Comparison of ENCODE assay signal across 25 cellular contexts in the genomic region with DNA sequence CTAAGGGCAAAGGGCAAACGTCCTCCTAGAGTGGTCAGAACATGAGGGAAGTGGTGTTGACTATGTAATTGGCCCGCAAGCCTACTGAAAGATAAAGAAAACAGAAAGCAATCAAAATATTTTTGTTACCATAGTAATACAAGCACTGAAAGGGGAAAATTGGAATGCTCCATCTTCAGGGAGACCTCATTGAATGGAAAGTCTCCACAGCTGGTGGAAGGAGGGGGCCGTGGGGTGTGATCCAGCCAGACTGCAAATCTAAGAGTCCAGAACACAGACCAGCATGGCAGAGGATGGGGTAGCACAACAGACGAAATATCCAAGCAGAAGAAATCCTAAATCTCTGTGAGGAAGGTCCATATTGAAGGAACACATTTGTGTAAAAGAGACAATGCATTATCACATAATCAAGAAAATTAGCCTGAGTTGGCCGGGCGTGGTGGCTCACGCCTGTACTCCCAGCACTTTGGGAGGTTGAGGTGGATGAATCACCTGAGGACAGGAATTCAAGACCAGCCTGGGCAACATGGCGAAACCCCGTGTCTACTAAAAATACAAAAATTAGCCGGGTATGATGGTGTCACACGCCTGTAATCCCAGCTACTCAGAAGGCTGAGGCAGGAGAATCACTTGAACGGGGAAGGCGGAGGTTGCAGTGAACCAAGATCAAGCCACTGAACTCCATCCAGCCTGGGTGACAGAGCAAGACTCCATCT. TPM values are rescaled to one million over a fixed set of nuclear protein-coding genes. Genes with fewer than 3 reads are reported as not detected.
DNase-seq lines count a peak whose midpoint lies in the region; ATAC-seq, FAIRE-seq and TF ChIP-seq lines count a peak whose summit lies in the region.
"Had no signal": no experiment of that assay in that cellular context is flagged by ENCODE, and none has a peak within 500 bp of the region (broad histone marks: within the 10 kb centered on the region; RNA-seq: fewer than 3 reads in every experiment).

No MANE protein-coding gene starts in this region.

- H3K9me1 ChIP-seq in K562 (ENCODE audit: control insufficient read depth, insufficient read depth, low read length), result no peaks in the 10 kb centered on the region

- H3K4me1 ChIP-seq in K562 (replicated peaks in 1 of 2; ENCODE audit: control insufficient read depth in 2 of 2, insufficient read depth in 2 of 2, low read length in 2 of 2), result no peaks in the 10 kb centered on the region
- no peaks in the 10 kb centered on the region for H3K4me1 ChIP-seq in mesenchymal stem cell (ENCODE audit: control insufficient read depth, insufficient read depth, low read depth, low read length)
- H3K4me1 ChIP-seq: A549; BE2C; BLaER1 treated with 17β-estradiol and CSF1 and Interleukin-3, amounts not matched to agents 10 nM and 100 nM had no signal

- H3K9ac ChIP-seq in K562 (ENCODE audit: insufficient read depth in 1 of 2, low read depth in 2 of 2, low read length in 2 of 2) (no peak overlapping the region), mesenchymal stem cell (ENCODE audit: low read length) (no peak overlapping the region)
- H3K9ac ChIP-seq: BLaER1 treated with 17β-estradiol and CSF1 and Interleukin-3, amounts not matched to agents 10 nM and 100 nM; GM23248 had no signal

- no peak overlapping the region for H2BK5ac ChIP-seq in mesenchymal stem cell (ENCODE audit: low read depth, low read length, poor library complexity, severe bottlenecking)

- no peak overlapping the region for H4K8ac ChIP-seq in mesenchymal stem cell (ENCODE audit: low read length)

- H3K27ac ChIP-seq in K562 (ENCODE audit: extremely low read depth, low read depth, low read length) (no peak overlapping the region), mesenchymal stem cell (ENCODE audit: low read length, poor library complexity, severe bottlenecking) (no peak overlapping the region)
- H3K27ac ChIP-seq: A549; BLaER1 treated with 17β-estradiol and CSF1 and Interleukin-3, amounts not matched to agents 10 nM and 100 nM; GM23248 had no signal

- TF ChIP-seq EP300 in K562 (IDR thresholded peaks at IDR 0.05; ENCODE audit: low read length), result no peak

- H3K14ac ChIP-seq in mesenchymal stem cell (ENCODE audit: low read length in 2 of 2), result no peak overlapping the region

- WGBS in K562 (ENCODE audit: insufficient coverage, low coverage, missing lambda C conversion rate), result 5% methylated on average over 13 of the region's 13 CpGs
- WGBS in mesenchymal stem cell, result 96% methylated on average over 10 of the region's 13 CpGs

- in situ Hi-C loops in K562 (cut with MboI), result no loop called here

- H3K23ac ChIP-seq in mesenchymal stem cell (ENCODE audit: low read length in 2 of 2), result no peak overlapping the region

- no peak for TF ChIP-seq RAD21 in K562 (CRISPR knock-in tag; conservative IDR thresholded peaks at IDR 0.05 in 1 of 2, IDR thresholded peaks at IDR 0.05 in 1 of 2)

- no peak overlapping the region for H2BK12ac ChIP-seq in mesenchymal stem cell (ENCODE audit: low read length in 2 of 2)

- H3K18ac ChIP-seq in mesenchymal stem cell (ENCODE audit: low read depth in 1 of 2, low read length in 2 of 2), result no peak overlapping the region

- no peak for TF ChIP-seq POLR2A in K562 (conservative IDR thresholded peaks at IDR 0.05)

- H2BK15ac ChIP-seq in mesenchymal stem cell (ENCODE audit: low read depth, poor library complexity, severe bottlenecking), result no peak overlapping the region

- intact Hi-C loops in K562 (cut with micrococcal nuclease), result no loop called here

- H3K27me3 ChIP-seq in K562 (ENCODE audit: control insufficient read depth in 2 of 2, insufficient read depth in 2 of 2, low read length in 2 of 2) (peaks cover 11 to 27% of the 10 kb centered on the region in 2 experiments), mesenchymal stem cell (ENCODE audit: control insufficient read depth in 1 of 2, insufficient read depth in 1 of 2, low read length in 2 of 2) (no peaks in the 10 kb centered on the region)
- H3K27me3 ChIP-seq: BE2C; BLaER1 treated with 17β-estradiol and CSF1 and Interleukin-3, amounts not matched to agents 10 nM and 100 nM had no signal

- TF ChIP-seq CTCF in K562 (IDR thresholded peaks at IDR 0.05 in 2 of 3, conservative IDR thresholded peaks at IDR 0.05 in 1 of 3; ENCODE audit: insufficient read depth in 2 of 3, low read depth in 1 of 3, low read length in 3 of 3), result no peak

- no peak overlapping the region for H2AK5ac ChIP-seq in mesenchymal stem cell (ENCODE audit: low read length, severe bottlenecking)

- no peak overlapping the region for H2AFZ ChIP-seq in K562 (ENCODE audit: low read depth, low read length)
- no peak overlapping the region for H2AFZ ChIP-seq in mesenchymal stem cell (ENCODE audit: low read depth, low read length)
- H2AFZ ChIP-seq: GM23248 had no signal

- CTCF ChIA-PET in K562 (lab: Yijun Ruan, JAX; ENCODE audit: low intra/inter-chr PET ratio), result interaction anchor here (0.7 kb wide), 1 partner anchor 53 kb away, joined by 3 read pairs; no protein-coding TSS in a partner anchor

- H3K36me3 ChIP-seq in K562 (ENCODE audit: control insufficient read depth, insufficient read depth, low read length) (no peaks in the 10 kb centered on the region), mesenchymal stem cell (ENCODE audit: control insufficient read depth in 1 of 2, insufficient read depth in 2 of 2, low read depth in 1 of 2, low read length in 2 of 2) (no peaks in the 10 kb centered on the region)
- H3K36me3 ChIP-seq: BE2C; BLaER1 treated with 17β-estradiol and CSF1 and Interleukin-3, amounts not matched to agents 10 nM and 100 nM had no signal

- no TSS peak for BruUV-seq in K562 (replicated peaks; lab: Mats Ljungman, UMichigan)

- no peaks in the 10 kb centered on the region for H3K79me1 ChIP-seq in mesenchymal stem cell (replicated peaks; ENCODE audit: low read length, poor library complexity, severe bottlenecking)

- POLR2A ChIA-PET in K562 (lab: Yijun Ruan, JAX), result no interaction called here

- H2BK120ac ChIP-seq in mesenchymal stem cell (ENCODE audit: low read depth, low read length), result no peak overlapping the region

- H3K4ac ChIP-seq in mesenchymal stem cell (ENCODE audit: low read depth in 1 of 2, low read length in 2 of 2), result no peak overlapping the region

- H4K20me1 ChIP-seq in K562 (replicated peaks; ENCODE audit: control insufficient read depth, insufficient read depth, low read length), result no peaks in the 10 kb centered on the region
- H4K20me1 ChIP-seq: BLaER1 treated with 17β-estradiol and CSF1 and Interleukin-3, amounts not matched to agents 10 nM and 100 nM had no signal

- H3K79me2 ChIP-seq in K562 (ENCODE audit: control insufficient read depth, insufficient read depth, low read length), result no peaks in the 10 kb centered on the region

- peak; percentile 6 for FAIRE-seq in K562 (lab: Jason Lieb, UNC)
- FAIRE-seq: A549, D721Med, GM12878, GM19239, H1 had no signal

- H3K4me3 ChIP-seq in K562 (no peak overlapping the region), mesenchymal stem cell (ENCODE audit: insufficient read depth in 1 of 2, low read depth in 1 of 2, low read length in 2 of 2) (no peak overlapping the region)
- H3K4me3 ChIP-seq: A549; BLaER1 treated with 17β-estradiol and CSF1 and Interleukin-3, amounts not matched to agents 10 nM and 100 nM; GM12878; GM23248 had no signal

- H3K9me3 ChIP-seq in K562 (replicated peaks; ENCODE audit: control insufficient read depth, insufficient read depth, low read depth, low read length), result no peaks in the 10 kb centered on the region
- no peaks in the 10 kb centered on the region for H3K9me3 ChIP-seq in mesenchymal stem cell (ENCODE audit: control insufficient read depth, low read length)
- H3K9me3 ChIP-seq: A549; BE2C; BLaER1 treated with 17β-estradiol and CSF1 and Interleukin-3, amounts not matched to agents 10 nM and 100 nM had no signal

- H3K4me2 ChIP-seq in K562 (ENCODE audit: insufficient read depth, low read length), result no peak overlapping the region
- no peak overlapping the region for H3K4me2 ChIP-seq in mesenchymal stem cell (ENCODE audit: low read length, poor library complexity, severe bottlenecking)
- H3K4me2 ChIP-seq: A549; BLaER1 treated with 17β-estradiol and CSF1 and Interleukin-3, amounts not matched to agents 10 nM and 100 nM had no signal

- DNase-seq in NCI-H748 (lab: John Stamatoyannopoulos, UW; ENCODE audit: unreplicated experiment), result peak; percentile 26
- no peak for DNase-seq in NCI-H748 treated with DMSO at 0.1 percent for 48 hours (lab: John Stamatoyannopoulos, UW)
- no peak for DNase-seq in K562 (ENCODE audit: extremely low read depth in 1 of 4, low spot score in 3 of 4)
- DNase-seq in mesenchymal stem cell, result peak; percentile 29
- DNase-seq in superior temporal gyrus (ENCODE audit: extremely low spot score), result no peak
- DNase-seq in DMS153 treated with DMSO at 0.1 percent for 48 hours (lab: John Stamatoyannopoulos, UW; ENCODE audit: unreplicated experiment), result no peak
- DNase-seq: 8988T; ACHN; AML-193; BE2C; CD4-positive, alpha-beta T cell; CD8-positive, alpha-beta memory T cell; DMS 273 treated with DMSO at 0.1 percent for 48 hours; DMS79; EL; GDM1; GM23248; H7; HCEC 1CT had no signal

- H4K91ac ChIP-seq in mesenchymal stem cell (ENCODE audit: low read length), result no peak overlapping the region

- ATAC-seq in K562, result no peak
- ATAC-seq: A549, GM12878 had no signal

TF ChIP-seq in K562, 482 proteins besides CTCF, POLR2A, EP300 and RAD21 (continues in another document):
- no peak for TF ChIP-seq CBFA2T3 (IDR thresholded peaks at IDR 0.05)

RNA-seq across cellular contexts. Expression of a gene that starts 39.5 kb away (rescaled TPM):
- 37.8 and 63.0 TPM in 2 replicates for total RNA-seq in K562 (2011; cell fraction: chromatin; rRNA removed; ENCODE audit: low replicate concordance)
- total RNA-seq in K562 (2011; cell fraction: nucleolus; rRNA removed), result 19.2 and 24.3 TPM in 2 replicates
- 26.3 and 35.2 TPM in 2 replicates for total RNA-seq in K562 (2011; cell fraction: nucleoplasm; rRNA removed)
- total RNA-seq in K562 (2014; rRNA removed) (10.0 and 10.1 TPM in 2 replicates), K562 (2014; rRNA removed; fragmentation: Illumina TruSeq; extraction: Trizol) (25.0 and 31.3 TPM in 2 replicates), K562 (2015; rRNA removed; fragmentation: Illumina TruSeq; extraction: Trizol) (17.2 and 17.3 TPM in 2 replicates), K562 (2021) (25.7 and 29.1 TPM in 2 replicates)
- polyA plus RNA-seq in K562 (2011; rRNA removed) (46.7 and 60.1 TPM in 2 replicates), K562 (2014; fragmentation: Illumina TruSeq; extraction: Trizol) (44.7 and 63.3 TPM in 2 replicates), K562 (2014; fragmentation: Nextera tagmentation; extraction: Ambion mirVana) (10 to 100 TPM; 45.9 to 49.7 TPM), K562 (2014; rRNA removed) (44.6 and 51.8 TPM in 2 replicates)
- 45.1 and 49.3 TPM in 2 replicates for polyA plus RNA-seq in K562 (2011; cell fraction: cytosol; rRNA removed)
- 41.8 and 51.2 TPM in 2 replicates for polyA plus RNA-seq in K562 (2011; cell fraction: nucleus; rRNA removed)
- polyA plus RNA-seq in K562 (2012), result 25.7 and 27.7 TPM in 2 replicates
- 33.7 and 33.9 TPM in 2 replicates for polyA minus RNA-seq in K562 (2011; rRNA and poly(A)+ RNA removed)
- polyA minus RNA-seq in K562 (2011; cell fraction: cytosol; rRNA and poly(A)+ RNA removed), result 7.5 and 13.0 TPM in 2 replicates
- 29.8 and 32.0 TPM in 2 replicates for polyA minus RNA-seq in K562 (2011; cell fraction: nucleus; rRNA and poly(A)+ RNA removed)
- 1.9 TPM for polyA plus RNA-seq in mesenchymal stem cell (2013, experiment 1 of 2)
- polyA plus RNA-seq in mesenchymal stem cell (2013, experiment 2 of 2), result 2.8 TPM
- total RNA-seq: GM23248 had no signal

Comparison
In these comparisons a context has a peak if more than half of its experiments do, and no peak if none do; other contexts are left out.
1. DNase-seq: peak in NCI-H748 (single experiment) and mesenchymal stem cell (single experiment); none in NCI-H748 treated with DMSO at 0.1 percent for 48 hours (single experiment), K562 (0 of 4), superior temporal gyrus (single experiment) and DMS153 treated with DMSO at 0.1 percent for 48 hours (single experiment).